ENCODE assay signal across 15 cellular contexts in genomic region chr9:96014078-96014477, GRCh38.
A peak's percentile ranks its signal among the peaks of the same experiment; 100 is the strongest.
DNase-seq lines count a peak whose midpoint lies in the region; ATAC-seq, FAIRE-seq and TF ChIP-seq lines count a peak whose summit lies in the region.
"Had no signal": no experiment of that assay in that cellular context is flagged by ENCODE, and none has a peak within 500 bp of the region (broad histone marks: within the 10 kb centered on the region; RNA-seq: fewer than 3 reads in every experiment).

No MANE protein-coding gene starts in this region.

- peaks cover under 1% of the 10 kb centered on the region for H3K27me3 Mint-ChIP-seq in CD4-positive, alpha-beta T cell
- no peaks in the 10 kb centered on the region for H3K27me3 Mint-ChIP-seq in natural killer cell (ENCODE audit: low read depth in 2 of 2)
- H3K27me3 Mint-ChIP-seq in progenitor cell of endocrine pancreas: peaks cover 15% of the 10 kb centered on the region

- H3K27me3 ChIP-seq in CD4-positive, alpha-beta T cell (ENCODE audit: control insufficient read depth, insufficient read depth, low read length): no peaks in the 10 kb centered on the region
- H3K27me3 ChIP-seq: brain microvascular endothelial cell had no signal

- H3K9me3 Mint-ChIP-seq in CD4-positive, alpha-beta T cell: no peaks in the 10 kb centered on the region
- H3K9me3 Mint-ChIP-seq in natural killer cell (no peaks in the 10 kb centered on the region), progenitor cell of endocrine pancreas (ENCODE audit: low read depth) (no peaks in the 10 kb centered on the region)
- H3K9me3 Mint-ChIP-seq: nephron had no signal

- peaks cover 66% of the 10 kb centered on the region for H3K4me1 Mint-ChIP-seq in CD4-positive, alpha-beta T cell (ENCODE audit: low read depth)
- peaks cover 33 to 61% of the 10 kb centered on the region in 2 donors for H3K4me1 Mint-ChIP-seq in natural killer cell
- H3K4me1 Mint-ChIP-seq in progenitor cell of endocrine pancreas (ENCODE audit: low read depth): no peaks in the 10 kb centered on the region

- TF ChIP-seq CTCF in CD4-positive, alpha-beta T cell (IDR thresholded peaks at IDR 0.05): no peak
- no peak for TF ChIP-seq CTCF in natural killer cell (IDR thresholded peaks at IDR 0.05)
- TF ChIP-seq CTCF in progenitor cell of endocrine pancreas (IDR thresholded peaks at IDR 0.05; ENCODE audit: unreplicated experiment): no peak

- peak; percentile 24 to 67 (median 44) for DNase-seq in CD4-positive, alpha-beta T cell
- DNase-seq in activated CD4-positive, alpha-beta T cell treated with anti-CD3 and anti-CD28 coated beads for 1 hour: peak; percentile 51
- peak; percentile 79 for DNase-seq in activated effector memory CD4-positive, alpha-beta T cell treated with anti-CD3 and anti-CD28 coated beads, Interleukin-2, amount 50 U/mL, for 16 hours
- no peak for DNase-seq in natural killer cell
- DNase-seq in NCI-H526 (lab: John Stamatoyannopoulos, UW): no peak
- no peak for DNase-seq in progenitor cell of endocrine pancreas (ENCODE audit: low spot score, unreplicated experiment)
- DNase-seq in sciatic nerve (ENCODE audit: low spot score): no peak
- no peak for DNase-seq in HTR-8/SVneo (ENCODE audit: insufficient read length, low spot score)
- DNase-seq: brain microvascular endothelial cell, NCI-H1436 treated with DMSO at 0.1 percent for 48 hours, NCI-H524 had no signal

- POLR2A ChIA-PET in CD4-positive, alpha-beta T cell (lab: Charles Lee): interaction anchor here (2.6 kb wide), 1 partner anchor 138 kb away, joined by 8 read pairs; the partner anchor contains the start of gene ERCC6L2

- H3K9me3 ChIP-seq in CD4-positive, alpha-beta T cell (ENCODE audit: control insufficient read depth, low read length): no peaks in the 10 kb centered on the region

- H3K36me3 Mint-ChIP-seq in CD4-positive, alpha-beta T cell (ENCODE audit: low read depth): peaks cover 15% of the 10 kb centered on the region
- no peaks in the 10 kb centered on the region for H3K36me3 Mint-ChIP-seq in natural killer cell
- peaks cover 16% of the 10 kb centered on the region for H3K36me3 Mint-ChIP-seq in progenitor cell of endocrine pancreas (ENCODE audit: insufficient read depth)

- H3K27ac ChIP-seq in CD4-positive, alpha-beta T cell (ENCODE audit: low read depth, low read length): peak overlapping the region; percentile 51
- H3K27ac ChIP-seq: brain microvascular endothelial cell, KMS-11 had no signal

- peak overlapping the region; percentile 35 for H3K4me3 Mint-ChIP-seq in CD4-positive, alpha-beta T cell
- H3K4me3 Mint-ChIP-seq in natural killer cell (peak overlapping the region; percentile 50), progenitor cell of endocrine pancreas (ENCODE audit: low read depth) (no peak overlapping the region)
- H3K4me3 Mint-ChIP-seq: nephron had no signal

- CTCF ChIA-PET in CD4-positive, alpha-beta T cell (lab: Charles Lee): no interaction called here

- FAIRE-seq in HTR-8/SVneo (lab: Jason Lieb, UNC): no peak
- FAIRE-seq: endometrium had no signal

- peak overlapping the region; percentile 75 for H3K27ac Mint-ChIP-seq in CD4-positive, alpha-beta T cell
- H3K27ac Mint-ChIP-seq in natural killer cell (peak overlapping the region; percentile 20 to 61), progenitor cell of endocrine pancreas (no peak overlapping the region)
- H3K27ac Mint-ChIP-seq: nephron had no signal

- intact Hi-C loops in CD4-positive, alpha-beta T cell (cut with DNase I, micrococcal nuclease): loop anchor here in 1 of 2 experiments (10.0 kb wide), 2 partner anchors 139 to 141 kb away; partner anchors contain the start of gene ERCC6L2
- intact Hi-C loops in natural killer cell (cut with micrococcal nuclease) (no loop called here), sciatic nerve (cut with DNase I) (no loop called here)

- ATAC-seq in CD4-positive, alpha-beta T cell (ENCODE audit: poor library complexity): peak; percentile 61
- ATAC-seq in natural killer cell (no peak), sciatic nerve (no peak)
- ATAC-seq: Panc1 had no signal

Comparison
In these comparisons a context has a peak if more than half of its experiments do, and no peak if none do; other contexts are left out.
1. DNase-seq: peak in CD4-positive, alpha-beta T cell (10 of 10), activated CD4-positive, alpha-beta T cell treated with anti-CD3 and anti-CD28 coated beads for 1 hour (single experiment) and activated effector memory CD4-positive, alpha-beta T cell treated with anti-CD3 and anti-CD28 coated beads, Interleukin-2, amount 50 U/mL, for 16 hours (single experiment); none in natural killer cell (single experiment), NCI-H526 (0 of 2), progenitor cell of endocrine pancreas (single experiment), sciatic nerve (single experiment) and HTR-8/SVneo (single experiment).